In the genomic region with DNA sequence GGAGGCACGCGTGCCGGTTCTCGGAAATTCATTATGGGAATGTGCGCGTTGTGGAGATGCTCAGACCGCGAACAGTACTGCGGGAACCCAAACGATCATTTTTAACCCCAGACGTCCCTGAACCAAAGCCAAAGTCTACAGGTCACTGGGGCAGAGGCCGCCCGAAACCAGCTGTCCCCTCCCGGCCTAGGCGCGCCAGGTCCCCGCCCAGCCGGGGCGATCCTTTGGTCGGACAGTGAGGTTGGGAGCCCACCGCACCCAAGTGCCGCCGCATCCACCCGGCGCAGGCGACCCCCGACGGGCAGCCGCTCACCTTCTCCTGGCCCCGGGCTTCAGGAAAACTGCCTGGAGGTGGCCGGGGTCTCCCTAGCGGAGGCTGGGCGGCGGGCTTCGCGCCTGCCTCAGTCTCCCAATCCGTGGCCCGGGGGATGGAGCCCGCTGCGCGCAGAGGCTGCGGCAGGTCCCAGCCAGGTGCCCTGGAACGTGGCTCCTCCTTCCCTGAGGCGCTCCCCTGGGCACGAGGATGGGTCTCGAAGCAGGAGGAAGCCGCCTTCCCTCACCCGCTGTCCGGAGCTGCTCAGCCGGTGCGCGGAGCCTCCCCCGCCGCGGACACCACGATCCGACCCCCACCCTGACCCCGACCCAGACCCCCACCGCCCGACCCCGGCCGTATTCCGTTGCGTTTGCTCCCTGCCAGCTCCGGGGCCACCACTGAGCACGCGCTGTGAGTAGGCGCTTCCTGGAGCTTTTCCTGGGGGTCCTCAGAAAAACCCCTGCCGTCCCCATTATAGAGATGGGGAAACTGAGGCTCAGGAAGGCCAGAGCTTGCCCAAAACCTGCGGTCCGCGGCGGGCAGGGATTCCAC, we compare ENCODE assay signal across 8 cellular contexts. TPM values are rescaled to one million over a fixed set of nuclear protein-coding genes. Genes with fewer than 3 reads are reported as not detected.
DNase-seq lines count a peak whose midpoint lies in the region; ATAC-seq and TF ChIP-seq lines count a peak whose summit lies in the region.

No MANE protein-coding gene starts in this region.

- no peaks in the 10 kb centered on the region for H3K9me3 ChIP-seq in SK-N-MC (ENCODE audit: low read depth, low read length)
- H3K9me3 ChIP-seq in heart left ventricle = no peaks in the 10 kb centered on the region
- no peaks in the 10 kb centered on the region for H3K9me3 ChIP-seq in skeletal muscle satellite cell (replicated peaks; ENCODE audit: low read length)

- H3K36me3 ChIP-seq in SK-N-MC (ENCODE audit: insufficient read depth, low read length) = no peaks in the 10 kb centered on the region
- no peaks in the 10 kb centered on the region for H3K36me3 ChIP-seq in heart left ventricle
- H3K36me3 ChIP-seq in skeletal muscle satellite cell (ENCODE audit: insufficient read depth, low read length) = no peaks in the 10 kb centered on the region

- TF ChIP-seq CTCF in GM13976 (IDR thresholded peaks at IDR 0.05; ENCODE audit: borderline replicate concordance, control extremely low read depth, extremely low read depth, insufficient read depth, missing control alignments) (no peak), heart left ventricle (IDR thresholded peaks at IDR 0.05) (no peak), omental fat pad (IDR thresholded peaks at IDR 0.05) (no peak)

- peak overlapping the region; percentile 72 for H3K4me3 ChIP-seq in SK-N-MC
- peak overlapping the region; percentile 27 to 63 (median 48) for H3K4me3 ChIP-seq in heart left ventricle
- peak overlapping the region; percentile 66 for H3K4me3 ChIP-seq in skeletal muscle satellite cell (ENCODE audit: low read length)

- H3K9ac ChIP-seq in SK-N-MC (ENCODE audit: insufficient read length) (peak overlapping the region; percentile 54), skeletal muscle satellite cell (ENCODE audit: low read depth, low read length) (peak overlapping the region; percentile 83)

- intact Hi-C loops in heart left ventricle (cut with DNase I) = loop anchor here in 9 of 10 donors (1.0 to 10.0 kb wide), 9 partner anchors 39 to 419 kb away; a partner anchor contains a TSS

- in situ Hi-C loops in GM13976 (cut with MboI; ENCODE audit: low sequenced_read_pairs, unreplicated experiment) = loop anchor here (10.0 kb wide), 1 partner anchor 137 kb away; no protein-coding TSS in a partner anchor

- WGBS in heart left ventricle, 4 donors = 2% methylated on average over 21 to 73 of the region's 73 CpGs

- TF ChIP-seq POLR2A in heart left ventricle (IDR thresholded peaks at IDR 0.05) (no peak), GM18505 (IDR thresholded peaks at IDR 0.05; ENCODE audit: borderline replicate concordance, extremely low read depth, insufficient read depth, insufficient read length) (no peak)

- H3K27ac ChIP-seq in SK-N-MC (peak overlapping the region; percentile 90), heart left ventricle (peak overlapping the region in 4 of 12 donors; percentile 15 to 93 (median 46))

- ATAC-seq in heart left ventricle = no peak
- no peak for ATAC-seq in GM18505 (IDR thresholded peaks at IDR 0.05; ENCODE audit: unreplicated experiment)
- no peak for ATAC-seq in omental fat pad (ENCODE audit: low FRiP score)
- ATAC-seq in GM21423 (IDR thresholded peaks at IDR 0.05; ENCODE audit: unreplicated experiment) = no peak

- H3K4me1 ChIP-seq in heart left ventricle (peaks cover 0 to 63% (median 23%) of the 10 kb centered on the region in 12 donors), skeletal muscle satellite cell (ENCODE audit: control insufficient read depth, insufficient read depth, low read length) (peaks cover 59% of the 10 kb centered on the region)

- H3K4me2 ChIP-seq in skeletal muscle satellite cell (ENCODE audit: low read length) = peak overlapping the region; percentile 87

- DNase-seq in GM13976 (ENCODE audit: low spot score) (peak; percentile 58), SK-N-MC (ENCODE audit: low read depth, low spot score) (no peak), heart left ventricle (peak in 1 of 5 donors; percentile 67), GM19240 (ENCODE audit: insufficient read length, low spot score) (no peak), omental fat pad (ENCODE audit: low spot score) (no peak)

- H3K27me3 ChIP-seq in heart left ventricle (peaks cover 16 to 54% (median 30%) of the 10 kb centered on the region in 9 donors), skeletal muscle satellite cell (ENCODE audit: control insufficient read depth, insufficient read depth, low read length) (peaks cover 15% of the 10 kb centered on the region)

RNA-seq across cellular contexts. Expression of a gene that starts 8.1 kb away (rescaled TPM):
- total RNA-seq in heart left ventricle (10 to 100 TPM; 38.5 to 53.1 (median 47.1) TPM), omental fat pad (10 to 100 TPM; 11.9 to 26.2 (median 16.1) TPM)
- 10 to 100 TPM; 63.8 to 77.8 TPM for polyA plus RNA-seq in heart left ventricle
- total RNA-seq in skeletal muscle satellite cell (2012; rRNA removed) = 18.1 and 25.6 TPM in 2 replicates

RNA-seq across cellular contexts. Expression of a gene that starts 11.0 kb away (rescaled TPM):
- 100 to 1,000 TPM in 2 of 9 donors, 10 to 100 TPM in 5, 1 to 10 TPM in 2; 7.4 to 253 (median 27.7) TPM for total RNA-seq in heart left ventricle
- 10 to 100 TPM in 1 of 2 donors, 1 to 10 TPM in 1; 6.1 to 12.3 TPM for polyA plus RNA-seq in heart left ventricle
- total RNA-seq in skeletal muscle satellite cell (2012; rRNA removed) = 1.7 TPM in 1 of 2 replicates, not detected in the other
- total RNA-seq in omental fat pad = 100 to 1,000 TPM in 3 of 4 donors, 10 to 100 TPM in 1; 98.5 to 581 (median 217) TPM

RNA-seq across cellular contexts. Expression of a gene that starts 58.2 kb away (rescaled TPM):
- total RNA-seq in heart left ventricle (100 to 1,000 TPM; 134 to 319 (median 172) TPM), omental fat pad (100 to 1,000 TPM; 200 to 241 (median 214) TPM)
- polyA plus RNA-seq in heart left ventricle = 100 to 1,000 TPM; 126 to 253 TPM
- 97.6 and 155 TPM in 2 replicates for total RNA-seq in skeletal muscle satellite cell (2012; rRNA removed)
